ENCODE assay signal across 28 cellular contexts in the genomic region with DNA sequence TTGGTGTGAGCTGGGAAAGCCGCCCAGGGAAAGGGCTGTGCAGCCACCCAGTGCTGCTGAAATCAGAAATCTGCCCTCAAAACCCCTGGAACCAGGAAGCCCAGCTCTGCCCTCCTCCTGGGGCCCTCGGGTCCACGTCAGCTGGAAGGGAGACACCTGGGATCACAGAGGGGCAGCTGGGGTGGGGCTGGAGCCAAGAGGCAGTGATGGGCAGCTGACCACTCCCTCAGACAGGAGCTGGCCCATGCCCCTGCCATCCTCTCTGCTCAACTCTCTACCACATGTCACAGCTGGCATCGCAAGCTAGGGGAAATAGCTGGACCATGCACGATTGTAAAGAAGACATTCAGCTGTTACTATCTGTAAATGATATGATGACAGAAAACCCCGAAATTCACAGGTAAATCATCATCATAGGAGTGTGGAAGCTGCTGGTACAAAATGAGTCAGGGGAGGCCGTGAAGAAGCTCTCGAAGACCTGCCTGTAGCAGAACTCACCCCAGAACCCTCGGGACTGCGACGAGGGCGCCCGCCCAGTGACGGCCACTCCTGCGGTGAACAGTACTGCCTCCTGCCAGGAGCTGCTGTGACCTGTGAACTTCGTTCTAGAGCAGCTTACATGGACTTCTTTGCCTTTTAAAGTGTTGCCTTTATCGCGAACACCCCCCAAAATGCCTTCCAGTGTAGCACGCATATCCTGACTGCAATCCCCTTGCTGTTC. TPM values are rescaled to one million over a fixed set of nuclear protein-coding genes. Genes with fewer than 3 reads are reported as not detected.
DNase-seq lines count a peak whose midpoint lies in the region; ATAC-seq lines count a peak whose summit lies in the region.
"Had no signal": no experiment of that assay in that cellular context is flagged by ENCODE, and none has a peak within 500 bp of the region (broad histone marks: within the 10 kb centered on the region; RNA-seq: fewer than 3 reads in every experiment).

No MANE protein-coding gene starts in this region.

- no peaks in the 10 kb centered on the region for H3K27me3 Mint-ChIP-seq in CD4-positive, alpha-beta memory T cell
- no peaks in the 10 kb centered on the region for H3K27me3 Mint-ChIP-seq in activated T-helper 17 cell treated with anti-CD3 and anti-CD28 coated beads, Interleukin-2, amount 50 U/mL, for 72 hours
- peaks cover 0 to 4% (median 0%) of the 10 kb centered on the region in 3 donors for H3K27me3 Mint-ChIP-seq in naive B cell
- H3K27me3 Mint-ChIP-seq: natural killer cell treated with Interleukin-12 subunit alpha and Interleukin-12 subunit beta and Interleukin-15 and Interleukin-18, amount 100 ng/mL, for 72 hours had no signal

- peaks cover under 1 to 27% (median 14%) of the 10 kb centered on the region in 11 experiments; a peak in 20 of 22 replicates for H3K36me3 ChIP-seq in BLaER1 treated with 17β-estradiol and CSF1 and Interleukin-3, amounts not matched to agents 10 nM and 100 nM
- peaks cover 18% of the 10 kb centered on the region for H3K36me3 ChIP-seq in CD4-positive, alpha-beta memory T cell (ENCODE audit: insufficient read depth, low read length)
- H3K36me3 ChIP-seq: uterus had no signal

- H3K4me3 ChIP-seq in BLaER1 treated with 17β-estradiol and CSF1 and Interleukin-3, amounts not matched to agents 10 nM and 100 nM = no peak overlapping the region
- no peak overlapping the region for H3K4me3 ChIP-seq in CD4-positive, alpha-beta memory T cell (ENCODE audit: low read length in 2 of 2)
- H3K4me3 ChIP-seq: right lobe of liver, SJSA1, testis, uterus had no signal

- no peak for ATAC-seq in activated T-helper 17 cell treated with anti-CD3 and anti-CD28 coated beads, Interleukin-2, amount 50 U/mL, for 72 hours (replicated peaks)
- no peak for ATAC-seq in naive B cell (ENCODE audit: low read depth in 2 of 2)
- ATAC-seq: activated CD8-positive, alpha-beta T cell treated with anti-CD3 and anti-CD28 coated beads, Interleukin-2, amount 10 ng/mL, durations not matched to agents 7 days and 5 days; left ventricle myocardium superior; natural killer cell treated with Interleukin-12 subunit alpha and Interleukin-12 subunit beta and Interleukin-15 and Interleukin-18, amount 100 ng/mL, for 72 hours had no signal

- H3K9me3 Mint-ChIP-seq in CD4-positive, alpha-beta memory T cell = no peaks in the 10 kb centered on the region
- no peaks in the 10 kb centered on the region for H3K9me3 Mint-ChIP-seq in activated T-helper 17 cell treated with anti-CD3 and anti-CD28 coated beads, Interleukin-2, amount 50 U/mL, for 72 hours
- H3K9me3 Mint-ChIP-seq in naive B cell = no peaks in the 10 kb centered on the region
- H3K9me3 Mint-ChIP-seq: H9; natural killer cell treated with Interleukin-12 subunit alpha and Interleukin-12 subunit beta and Interleukin-15 and Interleukin-18, amount 100 ng/mL, for 72 hours had no signal

- no peak overlapping the region for H3K4me3 Mint-ChIP-seq in CD4-positive, alpha-beta memory T cell
- H3K4me3 Mint-ChIP-seq in activated T-helper 17 cell treated with anti-CD3 and anti-CD28 coated beads, Interleukin-2, amount 50 U/mL, for 72 hours = no peak overlapping the region
- no peak overlapping the region for H3K4me3 Mint-ChIP-seq in naive B cell
- H3K4me3 Mint-ChIP-seq: activated CD8-positive, alpha-beta T cell treated with anti-CD3 and anti-CD28 coated beads, Interleukin-2, amount 10 ng/mL, durations not matched to agents 7 days and 5 days; CD14-positive monocyte; H9; natural killer cell treated with Interleukin-12 subunit alpha and Interleukin-12 subunit beta and Interleukin-15 and Interleukin-18, amount 100 ng/mL, for 72 hours had no signal

- POLR2A ChIA-PET in CD4-positive, alpha-beta memory T cell (lab: Charles Lee; ENCODE audit: partially characterized antibody) = interaction anchor here (0.8 to 1.5 kb wide), 4 partner anchors 43 to 121 kb away, joined by 3 to 4 read pairs (median 3); partner anchors contain the start of gene TBC1D22A

- H3K27me3 ChIP-seq in BLaER1 treated with 17β-estradiol and CSF1 and Interleukin-3, amounts not matched to agents 10 nM and 100 nM = peaks cover 0 to 77% (median 0%) of the 10 kb centered on the region in 11 experiments; a peak in 7 of 22 replicates
- H3K27me3 ChIP-seq in CD4-positive, alpha-beta memory T cell (ENCODE audit: insufficient read depth, low read length) = no peaks in the 10 kb centered on the region
- H3K27me3 ChIP-seq: right lobe of liver, SJSA1, testis, uterus had no signal

- DNase-seq in CD4-positive, alpha-beta memory T cell = no peak
- DNase-seq in naive B cell = no peak
- no peak for DNase-seq in DMS 273 treated with DMSO at 0.1 percent for 48 hours (lab: John Stamatoyannopoulos, UW)
- DNase-seq in GM19240 (ENCODE audit: insufficient read length, low spot score) = no peak
- DNase-seq in nucleus accumbens (lab: John Stamatoyannopoulos, UW) = no peak
- DNase-seq: activated CD8-positive, alpha-beta T cell treated with anti-CD3 and anti-CD28 coated beads, Interleukin-2, amount 10 ng/mL, durations not matched to agents 7 days and 5 days; activated gamma-delta T cell; amniotic stem cell; brain microvascular endothelial cell; H9; left ventricle myocardium superior; midbrain; NCI-H1436 treated with DMSO at 0.1 percent for 48 hours; NCI-H345; right lobe of liver; stimulated activated CD4-positive, alpha-beta T cell treated with anti-CD3 and anti-CD28 coated beads, Interleukin-12 subunit alpha, Interleukin-12 subunit beta, amount 100 ng/mL, for 4 hours; stimulated activated CD4-positive, alpha-beta T cell treated with anti-CD3 and anti-CD28 coated beads, Interleukin-4, amount 100 ng/mL, for 4 hours; stimulated activated naive CD4-positive, alpha-beta T cell; T-helper 1 cell; testis; uterus had no signal

- CTCF ChIA-PET in CD4-positive, alpha-beta memory T cell (lab: Charles Lee; ENCODE audit: partially characterized antibody) = interaction anchor here (1.0 to 3.7 kb wide), 3 partner anchors 51 to 121 kb away, joined by 3 to 15 read pairs (median 7); no protein-coding TSS in a partner anchor

- peaks cover 11 to 22% of the 10 kb centered on the region in 2 donors for H3K36me3 Mint-ChIP-seq in CD4-positive, alpha-beta memory T cell
- peaks cover 56% of the 10 kb centered on the region for H3K36me3 Mint-ChIP-seq in activated T-helper 17 cell treated with anti-CD3 and anti-CD28 coated beads, Interleukin-2, amount 50 U/mL, for 72 hours (ENCODE audit: low read depth)
- H3K36me3 Mint-ChIP-seq in naive B cell = peaks cover 4 to 10% of the 10 kb centered on the region in 2 donors
- H3K36me3 Mint-ChIP-seq: natural killer cell treated with Interleukin-12 subunit alpha and Interleukin-12 subunit beta and Interleukin-15 and Interleukin-18, amount 100 ng/mL, for 72 hours had no signal

- peak overlapping the region in 2 of 11 experiments; percentile 26 to 87; a peak in 2 of 22 replicates for H3K27ac ChIP-seq in BLaER1 treated with 17β-estradiol and CSF1 and Interleukin-3, amounts not matched to agents 10 nM and 100 nM
- no peak overlapping the region for H3K27ac ChIP-seq in CD4-positive, alpha-beta memory T cell (ENCODE audit: low read depth, low read length)
- H3K27ac ChIP-seq: brain microvascular endothelial cell, epithelial cell of prostate, parathyroid adenoma, right lobe of liver, SJSA1, testis, uterus had no signal

- H4K20me1 ChIP-seq in BLaER1 treated with 17β-estradiol and CSF1 and Interleukin-3, amounts not matched to agents 10 nM and 100 nM = peaks cover 59 to 95% (median 87%) of the 10 kb centered on the region in 11 experiments; a peak in 20 of 22 replicates

- peak overlapping the region in 1 of 11 experiments; percentile 34; a peak in 2 of 22 replicates for H3K9ac ChIP-seq in BLaER1 treated with 17β-estradiol and CSF1 and Interleukin-3, amounts not matched to agents 10 nM and 100 nM
- H3K9ac ChIP-seq: parathyroid adenoma had no signal

- H3K9me3 ChIP-seq in BLaER1 treated with 17β-estradiol and CSF1 and Interleukin-3, amounts not matched to agents 10 nM and 100 nM (replicated peaks in 1 of 11) = 0 out of 22 replicates have a peak, but pooled peaks cover 0 to 3% (median 0%) of the 10 kb centered on the region in 11 experiments
- H3K9me3 ChIP-seq in CD4-positive, alpha-beta memory T cell (ENCODE audit: control insufficient read depth in 1 of 2, low read length in 2 of 2) = no peaks in the 10 kb centered on the region
- H3K9me3 ChIP-seq: right lobe of liver, SJSA1, testis, uterus had no signal

- intact Hi-C loops in CD4-positive, alpha-beta memory T cell (cut with micrococcal nuclease) = no loop called here

- peaks cover 9 to 34% (median 21%) of the 10 kb centered on the region in 4 donors for H3K4me1 Mint-ChIP-seq in CD4-positive, alpha-beta memory T cell
- peaks cover 4% of the 10 kb centered on the region for H3K4me1 Mint-ChIP-seq in activated T-helper 17 cell treated with anti-CD3 and anti-CD28 coated beads, Interleukin-2, amount 50 U/mL, for 72 hours
- H3K4me1 Mint-ChIP-seq in naive B cell = peaks cover 19 to 50% (median 34%) of the 10 kb centered on the region in 3 donors

- peak overlapping the region in 6 of 11 experiments; percentile 14 to 95 (median 92); a peak in 10 of 22 replicates for H3K4me2 ChIP-seq in BLaER1 treated with 17β-estradiol and CSF1 and Interleukin-3, amounts not matched to agents 10 nM and 100 nM

- peaks cover 63 to 95% (median 90%) of the 10 kb centered on the region in 10 experiments for H3K4me1 ChIP-seq in BLaER1 treated with 17β-estradiol and CSF1 and Interleukin-3, amounts not matched to agents 10 nM and 100 nM
- H3K4me1 ChIP-seq in CD4-positive, alpha-beta memory T cell (ENCODE audit: insufficient read depth, low read length) = peaks cover 13% of the 10 kb centered on the region
- H3K4me1 ChIP-seq: parathyroid adenoma, uterus had no signal

- H3K27ac Mint-ChIP-seq in CD4-positive, alpha-beta memory T cell = peak overlapping the region in 6 of 7 donors; percentile 24 to 73 (median 40)
- H3K27ac Mint-ChIP-seq in activated T-helper 17 cell treated with anti-CD3 and anti-CD28 coated beads, Interleukin-2, amount 50 U/mL, for 72 hours = peak overlapping the region; percentile 54
- peak overlapping the region in 4 of 6 donors; percentile 29 to 79 (median 68) for H3K27ac Mint-ChIP-seq in naive B cell
- H3K27ac Mint-ChIP-seq: activated CD8-positive, alpha-beta T cell treated with anti-CD3 and anti-CD28 coated beads, Interleukin-2, amount 10 ng/mL, durations not matched to agents 7 days and 5 days; H9; natural killer cell treated with Interleukin-12 subunit alpha and Interleukin-12 subunit beta and Interleukin-15 and Interleukin-18, amount 100 ng/mL, for 72 hours had no signal

RNA-seq across cellular contexts. Expression of gene CERK, which starts 55.9 kb away (rescaled TPM):
- total RNA-seq in CD4-positive, alpha-beta memory T cell = 100 to 1,000 TPM; 161 to 164 TPM
- 100 to 1,000 TPM in 1 of 2 donors, 10 to 100 TPM in 1; 91.2 to 111 TPM for polyA plus RNA-seq in CD4-positive, alpha-beta memory T cell
- total RNA-seq in activated T-helper 17 cell treated with anti-CD3 and anti-CD28 coated beads, Interleukin-2, amount 50 U/mL, for 72 hours = 100 to 1,000 TPM in 1 of 2 donors, 10 to 100 TPM in 1; 90.7 to 124 TPM
- 10 to 100 TPM in 5 of 6 donors, 1 to 10 TPM in 1; 7.6 to 31.2 (median 19.2) TPM for polyA plus RNA-seq in naive B cell (ENCODE audit: low read depth in 6 of 6)
